ENCODE assay signal across 28 cellular contexts in genomic region chr11:75435571-75435925, GRCh38.
"Had no signal": no experiment of that assay in that cellular context is flagged by ENCODE, and none has a peak within 500 bp of the region (broad histone marks: within the 10 kb centered on the region; RNA-seq: fewer than 3 reads in every experiment).

No MANE protein-coding gene starts in this region.

- H3K4me3 ChIP-seq: coronary artery, esophagus squamous epithelium, heart right ventricle, lower lobe of right lung, smooth muscle cell, suprapubic skin, transverse colon, upper lobe of right lung, uterus had no signal

- H3K27me3 ChIP-seq: uterus had no signal

- H3K4me2 ChIP-seq: smooth muscle cell had no signal

- DNase-seq: dermis blood vessel endothelial cell; effector memory CD4-positive, alpha-beta T cell; erythroblast; esophagus squamous epithelium; foreskin melanocyte; glutamatergic neuron; heart right ventricle; hypothalamus; immature natural killer cell; islet precursor cell; kidney glomerular epithelial cell; left ventricle myocardium superior; lower lobe of right lung; natural killer cell; retina; stimulated activated CD4-positive, alpha-beta T cell treated with anti-CD3 and anti-CD28 coated beads, Interleukin-12 subunit alpha, Interleukin-12 subunit beta, amount 100 ng/mL, for 4 hours; stimulated activated CD4-positive, alpha-beta T cell treated with anti-CD3 and anti-CD28 coated beads, Interleukin-1b, Interleukin-23, amount 100 ng/mL, for 48 hours; stimulated activated CD4-positive, alpha-beta T cell treated with anti-CD3 and anti-CD28 coated beads, Interleukin-4, amount 100 ng/mL, for 1 hour; stimulated activated CD8-positive, alpha-beta memory T cell treated with anti-CD3 and anti-CD28 coated beads, Interleukin-4, amount 100 ng/mL, for 48 hours; stimulated activated naive CD4-positive, alpha-beta T cell; stimulated activated naive CD8-positive, alpha-beta T cell treated with anti-CD3 and anti-CD28 coated beads, Interleukin-15, amount 100 ng/mL, for 72 hours; transverse colon; upper lobe of right lung; uterus had no signal

- H3K9me3 Mint-ChIP-seq: natural killer cell; stimulated activated naive CD8-positive, alpha-beta T cell treated with anti-CD3 and anti-CD28 coated beads, Interleukin-15, amount 100 ng/mL, for 72 hours had no signal

- H3K4me3 Mint-ChIP-seq: immature natural killer cell; natural killer cell; stimulated activated naive CD8-positive, alpha-beta T cell treated with anti-CD3 and anti-CD28 coated beads, Interleukin-15, amount 100 ng/mL, for 72 hours had no signal

- H3K36me3 ChIP-seq: esophagus squamous epithelium, lower lobe of right lung, suprapubic skin, transverse colon, upper lobe of right lung, uterus had no signal

- H3K27ac ChIP-seq: coronary artery, esophagus squamous epithelium, heart right ventricle, lower lobe of right lung, suprapubic skin, transverse colon, upper lobe of right lung, uterus had no signal

- H3K27ac Mint-ChIP-seq: immature natural killer cell; natural killer cell; stimulated activated naive CD8-positive, alpha-beta T cell treated with anti-CD3 and anti-CD28 coated beads, Interleukin-15, amount 100 ng/mL, for 72 hours had no signal

- H3K36me3 Mint-ChIP-seq: natural killer cell had no signal

- ATAC-seq: heart right ventricle; left ventricle myocardium superior; lower lobe of right lung; natural killer cell; sciatic nerve; stimulated activated naive CD8-positive, alpha-beta T cell treated with anti-CD3 and anti-CD28 coated beads, Interleukin-15, amount 100 ng/mL, for 72 hours; upper lobe of right lung had no signal

- H3K9me3 ChIP-seq: esophagus squamous epithelium, heart right ventricle, lower lobe of right lung, suprapubic skin, transverse colon, upper lobe of right lung, uterus had no signal
